17 cellular contexts compared by ENCODE assay signal in genomic region chr10:18282094-18282493, GRCh38.
DNase-seq lines count a peak whose midpoint lies in the region; ATAC-seq and TF ChIP-seq lines count a peak whose summit lies in the region.
"Had no signal": no experiment of that assay in that cellular context is flagged by ENCODE, and none has a peak within 500 bp of the region (broad histone marks: within the 10 kb centered on the region; RNA-seq: fewer than 3 reads in every experiment).

No MANE protein-coding gene starts in this region.

- no peak overlapping the region for H3K4me2 ChIP-seq in neural progenitor cell
- H3K4me2 ChIP-seq: BLaER1 had no signal

- POLR2A ChIA-PET in WTC11 (lab: Charles Lee) (no interaction called here), MCF 10A (lab: Yijun Ruan, JAX) (no interaction called here)

- no peak overlapping the region for H3K4me3 ChIP-seq in neural progenitor cell
- H3K4me3 ChIP-seq: BLaER1, GM23248 had no signal

- ATAC-seq in WTC11, result peak; percentile 89

- H3K27ac ChIP-seq in neural progenitor cell, result no peak overlapping the region
- H3K27ac ChIP-seq: BLaER1, C4-2B, GM23248 had no signal

- DNase-seq in ELF-1 (ENCODE audit: low read depth, low spot score) (peak; percentile 92), WTC11 (ENCODE audit: low spot score) (no peak), iPS-NIHi7 (ENCODE audit: extremely low spot score) (peak; percentile 17), neural progenitor cell (ENCODE audit: low spot score) (peak; percentile 19), anterior cingulate cortex (lab: John Stamatoyannopoulos, UW) (no peak), MCF 10A (ENCODE audit: unreplicated experiment) (no peak)
- no peak for DNase-seq in activated naive CD4-positive, alpha-beta T cell treated with anti-CD3 and anti-CD28 coated beads, Interleukin-2, amount 10 ng/mL, durations not matched to agents 7 days and 5 days
- DNase-seq: CD4-positive, alpha-beta T cell; CD8-positive, alpha-beta memory T cell; DMS 273 treated with DMSO at 0.1 percent for 48 hours; DMS79; GM23248; H7; HCEC 1CT had no signal

- no peak overlapping the region for H3K4me3 Mint-ChIP-seq in WTC11
- no peak overlapping the region for H3K4me3 Mint-ChIP-seq in neural progenitor cell
- H3K4me3 Mint-ChIP-seq in activated naive CD4-positive, alpha-beta T cell treated with anti-CD3 and anti-CD28 coated beads, Interleukin-2, amount 10 ng/mL, durations not matched to agents 7 days and 5 days, result no peak overlapping the region
- H3K4me3 Mint-ChIP-seq in MCF 10A (ENCODE audit: unreplicated experiment), result no peak overlapping the region
- H3K4me3 Mint-ChIP-seq: B cell; CD4-positive, alpha-beta T cell; CD8-positive, alpha-beta memory T cell had no signal

- TF ChIP-seq CTCF in WTC11 (IDR thresholded peaks at IDR 0.05), result no peak
- TF ChIP-seq CTCF in neural progenitor cell (IDR thresholded peaks at IDR 0.05), result no peak
- no peak for TF ChIP-seq CTCF in MCF 10A (IDR thresholded peaks at IDR 0.05; ENCODE audit: unreplicated experiment)

- no TSS peak for BruUV-seq in MCF 10A (replicated peaks; lab: Mats Ljungman, UMichigan)

- H3K36me3 ChIP-seq in neural progenitor cell, result no peaks in the 10 kb centered on the region
- H3K36me3 ChIP-seq: BLaER1 had no signal

- H3K4me1 ChIP-seq in neural progenitor cell, result peaks cover 7% of the 10 kb centered on the region
- H3K4me1 ChIP-seq: BLaER1 had no signal

- H3K4me1 Mint-ChIP-seq in WTC11 (peaks cover 3% of the 10 kb centered on the region; the same call in 1 of the 2 replicates), neural progenitor cell (peaks cover 3% of the 10 kb centered on the region), MCF 10A (ENCODE audit: insufficient read depth, unreplicated experiment) (no peaks in the 10 kb centered on the region)
- no peaks in the 10 kb centered on the region for H3K4me1 Mint-ChIP-seq in activated naive CD4-positive, alpha-beta T cell treated with anti-CD3 and anti-CD28 coated beads, Interleukin-2, amount 10 ng/mL, durations not matched to agents 7 days and 5 days
- H3K4me1 Mint-ChIP-seq: B cell; CD8-positive, alpha-beta memory T cell had no signal

- H3K27me3 Mint-ChIP-seq in WTC11 (ENCODE audit: low read depth), result no peaks in the 10 kb centered on the region
- H3K27me3 Mint-ChIP-seq in neural progenitor cell (ENCODE audit: insufficient read depth, low read depth), result no peaks in the 10 kb centered on the region
- no peaks in the 10 kb centered on the region for H3K27me3 Mint-ChIP-seq in activated naive CD4-positive, alpha-beta T cell treated with anti-CD3 and anti-CD28 coated beads, Interleukin-2, amount 10 ng/mL, durations not matched to agents 7 days and 5 days
- no peaks in the 10 kb centered on the region for H3K27me3 Mint-ChIP-seq in MCF 10A (ENCODE audit: insufficient read depth, unreplicated experiment)
- H3K27me3 Mint-ChIP-seq: B cell; CD4-positive, alpha-beta T cell; CD8-positive, alpha-beta memory T cell had no signal

- CTCF ChIA-PET in WTC11 (lab: Charles Lee) (no interaction called here), MCF 10A (lab: Yijun Ruan, JAX) (no interaction called here)
- CTCF ChIA-PET in activated naive CD4-positive, alpha-beta T cell treated with anti-CD3 and anti-CD28 coated beads, Interleukin-2, amount 10 ng/mL, durations not matched to agents 7 days and 5 days (lab: Charles Lee), result interaction anchor here (0.6 kb wide), 1 partner anchor 49 kb away, joined by 3 read pairs; no protein-coding TSS in a partner anchor

- H3K27me3 ChIP-seq in neural progenitor cell, result no peaks in the 10 kb centered on the region
- H3K27me3 ChIP-seq: BLaER1 had no signal

- H3F3A ChIP-seq in neural progenitor cell (ENCODE audit: low read depth), result no peaks in the 10 kb centered on the region

- no peaks in the 10 kb centered on the region for H3K9me3 ChIP-seq in neural progenitor cell (ENCODE audit: low read depth)
- H3K9me3 ChIP-seq: BLaER1 had no signal

- no peaks in the 10 kb centered on the region; the same call in 1 of the 2 replicates for H3K9me3 Mint-ChIP-seq in WTC11
- peaks cover 3% of the 10 kb centered on the region for H3K9me3 Mint-ChIP-seq in neural progenitor cell
- no peaks in the 10 kb centered on the region for H3K9me3 Mint-ChIP-seq in activated naive CD4-positive, alpha-beta T cell treated with anti-CD3 and anti-CD28 coated beads, Interleukin-2, amount 10 ng/mL, durations not matched to agents 7 days and 5 days
- no peaks in the 10 kb centered on the region for H3K9me3 Mint-ChIP-seq in MCF 10A (ENCODE audit: unreplicated experiment)

- H2AFZ ChIP-seq in neural progenitor cell (replicated peaks), result no peak overlapping the region
- H2AFZ ChIP-seq: GM23248 had no signal

- no peak overlapping the region for H3K27ac Mint-ChIP-seq in WTC11
- H3K27ac Mint-ChIP-seq in neural progenitor cell, result no peak overlapping the region
- H3K27ac Mint-ChIP-seq in activated naive CD4-positive, alpha-beta T cell treated with anti-CD3 and anti-CD28 coated beads, Interleukin-2, amount 10 ng/mL, durations not matched to agents 7 days and 5 days, result no peak overlapping the region
- no peak overlapping the region for H3K27ac Mint-ChIP-seq in MCF 10A (ENCODE audit: low read depth, unreplicated experiment)
- H3K27ac Mint-ChIP-seq: B cell; CD4-positive, alpha-beta T cell; CD8-positive, alpha-beta memory T cell had no signal

- intact Hi-C loops in MCF 10A (cut with micrococcal nuclease), result no loop called here

- H3K9ac ChIP-seq in neural progenitor cell, result no peak overlapping the region
- H3K9ac ChIP-seq: BLaER1, GM23248 had no signal

- no peaks in the 10 kb centered on the region for H3K79me2 ChIP-seq in neural progenitor cell (ENCODE audit: low read depth)

- H3K36me3 Mint-ChIP-seq in WTC11 (no peaks in the 10 kb centered on the region), neural progenitor cell (no peaks in the 10 kb centered on the region), MCF 10A (ENCODE audit: insufficient read depth, unreplicated experiment) (no peaks in the 10 kb centered on the region)
- H3K36me3 Mint-ChIP-seq in activated naive CD4-positive, alpha-beta T cell treated with anti-CD3 and anti-CD28 coated beads, Interleukin-2, amount 10 ng/mL, durations not matched to agents 7 days and 5 days, result no peaks in the 10 kb centered on the region
- H3K36me3 Mint-ChIP-seq: CD8-positive, alpha-beta memory T cell had no signal

- no peaks in the 10 kb centered on the region for H4K20me1 ChIP-seq in neural progenitor cell (ENCODE audit: low read depth)
- H4K20me1 ChIP-seq: BLaER1 had no signal

TF ChIP-seq in WTC11, 78 proteins besides CTCF, POLR2A, EP300 and RAD21:
- TF ChIP-seq ESRRA (CRISPR knock-in tag; IDR thresholded peaks at IDR 0.05; ENCODE audit: borderline replicate concordance) (no peak), FOXP1 (CRISPR knock-in tag; IDR thresholded peaks at IDR 0.05; ENCODE audit: borderline replicate concordance) (no peak), ZBTB21 (CRISPR knock-in tag; IDR thresholded peaks at IDR 0.05; ENCODE audit: borderline replicate concordance) (no peak), NFE2L1 (CRISPR knock-in tag; IDR thresholded peaks at IDR 0.05) (no peak), NFYB (CRISPR knock-in tag; conservative IDR thresholded peaks at IDR 0.05; ENCODE audit: low read depth) (no peak), ZNF396 (CRISPR knock-in tag; IDR thresholded peaks at IDR 0.05; ENCODE audit: borderline replicate concordance) (no peak), CDX4 (CRISPR knock-in tag; IDR thresholded peaks at IDR 0.05; ENCODE audit: borderline replicate concordance) (no peak), FOXK1 (CRISPR knock-in tag; IDR thresholded peaks at IDR 0.05) (no peak), SMAD3 (CRISPR knock-in tag; IDR thresholded peaks at IDR 0.05; ENCODE audit: borderline replicate concordance) (no peak), EMX1 (CRISPR knock-in tag; IDR thresholded peaks at IDR 0.05) (no peak), RELA (CRISPR knock-in tag; IDR thresholded peaks at IDR 0.05; ENCODE audit: borderline replicate concordance) (no peak)
- TF ChIP-seq, protein P1, sequence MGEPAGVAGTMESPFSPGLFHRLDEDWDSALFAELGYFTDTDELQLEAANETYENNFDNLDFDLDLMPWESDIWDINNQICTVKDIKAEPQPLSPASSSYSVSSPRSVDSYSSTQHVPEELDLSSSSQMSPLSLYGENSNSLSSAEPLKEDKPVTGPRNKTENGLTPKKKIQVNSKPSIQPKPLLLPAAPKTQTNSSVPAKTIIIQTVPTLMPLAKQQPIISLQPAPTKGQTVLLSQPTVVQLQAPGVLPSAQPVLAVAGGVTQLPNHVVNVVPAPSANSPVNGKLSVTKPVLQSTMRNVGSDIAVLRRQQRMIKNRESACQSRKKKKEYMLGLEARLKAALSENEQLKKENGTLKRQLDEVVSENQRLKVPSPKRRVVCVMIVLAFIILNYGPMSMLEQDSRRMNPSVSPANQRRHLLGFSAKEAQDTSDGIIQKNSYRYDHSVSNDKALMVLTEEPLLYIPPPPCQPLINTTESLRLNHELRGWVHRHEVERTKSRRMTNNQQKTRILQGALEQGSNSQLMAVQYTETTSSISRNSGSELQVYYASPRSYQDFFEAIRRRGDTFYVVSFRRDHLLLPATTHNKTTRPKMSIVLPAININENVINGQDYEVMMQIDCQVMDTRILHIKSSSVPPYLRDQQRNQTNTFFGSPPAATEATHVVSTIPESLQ (CRISPR knock-in tag; IDR thresholded peaks at IDR 0.05), result no peak
- TF ChIP-seq, protein P2, sequence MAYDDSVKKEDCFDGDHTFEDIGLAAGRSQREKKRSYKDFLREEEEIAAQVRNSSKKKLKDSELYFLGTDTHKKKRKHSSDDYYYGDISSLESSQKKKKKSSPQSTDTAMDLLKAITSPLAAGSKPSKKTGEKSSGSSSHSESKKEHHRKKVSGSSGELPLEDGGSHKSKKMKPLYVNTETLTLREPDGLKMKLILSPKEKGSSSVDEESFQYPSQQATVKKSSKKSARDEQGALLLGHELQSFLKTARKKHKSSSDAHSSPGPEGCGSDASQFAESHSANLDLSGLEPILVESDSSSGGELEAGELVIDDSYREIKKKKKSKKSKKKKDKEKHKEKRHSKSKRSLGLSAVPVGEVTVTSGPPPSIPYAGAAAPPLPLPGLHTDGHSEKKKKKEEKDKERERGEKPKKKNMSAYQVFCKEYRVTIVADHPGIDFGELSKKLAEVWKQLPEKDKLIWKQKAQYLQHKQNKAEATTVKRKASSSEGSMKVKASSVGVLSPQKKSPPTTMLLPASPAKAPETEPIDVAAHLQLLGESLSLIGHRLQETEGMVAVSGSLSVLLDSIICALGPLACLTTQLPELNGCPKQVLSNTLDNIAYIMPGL (CRISPR knock-in tag; IDR thresholded peaks at IDR 0.05), result no peak

Comparison
In these comparisons a context has a peak if more than half of its experiments do, and no peak if none do; other contexts are left out.
1. DNase-seq: peak in ELF-1 (single experiment), iPS-NIHi7 (single experiment) and neural progenitor cell (single experiment); none in WTC11 (single experiment), anterior cingulate cortex (0 of 58), activated naive CD4-positive, alpha-beta T cell treated with anti-CD3 and anti-CD28 coated beads, Interleukin-2, amount 10 ng/mL, durations not matched to agents 7 days and 5 days (single experiment) and MCF 10A (single experiment).